ENCODE assay signal across 1 cellular context in genomic region chr7:26291699-26292538, GRCh38.
TF ChIP-seq lines count a peak whose summit lies in the region.

TSS of gene SNX10 (plus strand) at chr7:26291862. CDS start at chr7:26346443, 54,581 bp downstream.

TF ChIP-seq in HepG2, 621 proteins besides CTCF, POLR2A, EP300 and RAD21 (continued from another document and continues in another):
- TF ChIP-seq ZNF687 (CRISPR knock-in tag; IDR thresholded peaks at IDR 0.05) (peak; percentile 71), SRSF1 (optimal IDR thresholded peaks at IDR 0.05; ENCODE audit: low read depth, low read length) (no peak), ZNF546 (CRISPR knock-in tag; conservative IDR thresholded peaks at IDR 0.05) (no peak), MAX (IDR thresholded peaks at IDR 0.05) (peak; percentile 74), ZSCAN25 (CRISPR knock-in tag; IDR thresholded peaks at IDR 0.05) (no peak), CBX1 (IDR thresholded peaks at IDR 0.05; ENCODE audit: low read depth) (no peak), DMTF1 (CRISPR knock-in tag; IDR thresholded peaks at IDR 0.05) (no peak), ZNF292 (CRISPR knock-in tag; IDR thresholded peaks at IDR 0.05; ENCODE audit: borderline replicate concordance, low read depth) (no peak), AHDC1 (CRISPR knock-in tag; IDR thresholded peaks at IDR 0.05; ENCODE audit: borderline replicate concordance) (peak; percentile 8; the same call in 1 of the 2 replicates), ZNF75D (CRISPR knock-in tag; IDR thresholded peaks at IDR 0.05; ENCODE audit: borderline replicate concordance) (no peak), ZNF562 (CRISPR knock-in tag; IDR thresholded peaks at IDR 0.05; ENCODE audit: borderline replicate concordance) (no peak), TBX3 (IDR thresholded peaks at IDR 0.05; ENCODE audit: borderline replicate concordance) (no peak), RXRB (CRISPR knock-in tag; IDR thresholded peaks at IDR 0.05; ENCODE audit: borderline replicate concordance) (no peak), JUN (CRISPR knock-in tag; IDR thresholded peaks at IDR 0.05) (no peak), KMT2B (CRISPR knock-in tag; IDR thresholded peaks at IDR 0.05) (peak; percentile 56; the same call in 1 of the 2 replicates), SOX5 (CRISPR knock-in tag; IDR thresholded peaks at IDR 0.05; ENCODE audit: borderline replicate concordance) (no peak), ETS1 (CRISPR knock-in tag; IDR thresholded peaks at IDR 0.05) (0 out of 2 replicates have a peak, but pooled peaks have one; percentile 32), KMT2A (CRISPR knock-in tag; IDR thresholded peaks at IDR 0.05) (peak; percentile 55; the same call in 1 of the 2 replicates), DZIP1 (CRISPR knock-in tag; IDR thresholded peaks at IDR 0.05) (no peak), ZBTB25 (CRISPR knock-in tag; IDR thresholded peaks at IDR 0.05) (peak; percentile 40; the same call in 1 of the 2 replicates), HNF4A (CRISPR knock-in tag; IDR thresholded peaks at IDR 0.05) (no peak), CBX2 (IDR thresholded peaks at IDR 0.05; ENCODE audit: low read depth, low read length) (no peak), CBX2 (CRISPR knock-in tag; IDR thresholded peaks at IDR 0.05; ENCODE audit: low read depth) (no peak), SAP130 (CRISPR knock-in tag; IDR thresholded peaks at IDR 0.05; ENCODE audit: low read depth) (peak; percentile 68), ZFY (CRISPR knock-in tag; IDR thresholded peaks at IDR 0.05) (peak; percentile 63), MED1 (CRISPR knock-in tag; IDR thresholded peaks at IDR 0.05) (peak; percentile 66), ZNF253 (CRISPR knock-in tag; IDR thresholded peaks at IDR 0.05; ENCODE audit: borderline replicate concordance) (no peak), RFXAP (CRISPR knock-in tag; IDR thresholded peaks at IDR 0.05; ENCODE audit: borderline replicate concordance) (peak; percentile 20; the same call in 1 of the 2 replicates), SIX4 (CRISPR knock-in tag; IDR thresholded peaks at IDR 0.05) (no peak), ZMYM4 (CRISPR knock-in tag; IDR thresholded peaks at IDR 0.05) (peak; percentile 55), HES4 (CRISPR knock-in tag; IDR thresholded peaks at IDR 0.05; ENCODE audit: borderline replicate concordance) (no peak), MYC (CRISPR knock-in tag; IDR thresholded peaks at IDR 0.05; ENCODE audit: borderline replicate concordance) (peak; percentile 54; the same call in 1 of the 2 replicates), KLF16 (CRISPR knock-in tag; IDR thresholded peaks at IDR 0.05) (0 out of 4 replicates have a peak, but pooled peaks of 1 of the 2 experiments have one; percentile 28), ZNF7 (CRISPR knock-in tag; IDR thresholded peaks at IDR 0.05) (no peak), KAT8 (CRISPR knock-in tag; IDR thresholded peaks at IDR 0.05) (0 out of 2 replicates have a peak, but pooled peaks have one; percentile 31), TFDP2 (CRISPR knock-in tag; IDR thresholded peaks at IDR 0.05) (peak; percentile 62; the same call in 1 of the 2 replicates), ZBTB37 (CRISPR knock-in tag; IDR thresholded peaks at IDR 0.05) (no peak), BHLHE40 (IDR thresholded peaks at IDR 0.05; ENCODE audit: low read length) (no peak), YY1 (IDR thresholded peaks at IDR 0.05; ENCODE audit: insufficient read depth, insufficient replicate concordance, low read depth, low read length) (peak; percentile 78), FOXA1 (IDR thresholded peaks at IDR 0.05) (no peak), FOXA1 (CRISPR knock-in tag; IDR thresholded peaks at IDR 0.05) (0 out of 2 replicates have a peak, but pooled peaks have one; percentile 16), RELA (CRISPR knock-in tag; IDR thresholded peaks at IDR 0.05) (no peak), HDAC2 (CRISPR knock-in tag; IDR thresholded peaks at IDR 0.05) (peak; percentile 54; the same call in 1 of the 2 replicates), SMAD3 (CRISPR knock-in tag; IDR thresholded peaks at IDR 0.05) (no peak)
